8 cellular contexts compared by ENCODE assay signal in the genomic region with DNA sequence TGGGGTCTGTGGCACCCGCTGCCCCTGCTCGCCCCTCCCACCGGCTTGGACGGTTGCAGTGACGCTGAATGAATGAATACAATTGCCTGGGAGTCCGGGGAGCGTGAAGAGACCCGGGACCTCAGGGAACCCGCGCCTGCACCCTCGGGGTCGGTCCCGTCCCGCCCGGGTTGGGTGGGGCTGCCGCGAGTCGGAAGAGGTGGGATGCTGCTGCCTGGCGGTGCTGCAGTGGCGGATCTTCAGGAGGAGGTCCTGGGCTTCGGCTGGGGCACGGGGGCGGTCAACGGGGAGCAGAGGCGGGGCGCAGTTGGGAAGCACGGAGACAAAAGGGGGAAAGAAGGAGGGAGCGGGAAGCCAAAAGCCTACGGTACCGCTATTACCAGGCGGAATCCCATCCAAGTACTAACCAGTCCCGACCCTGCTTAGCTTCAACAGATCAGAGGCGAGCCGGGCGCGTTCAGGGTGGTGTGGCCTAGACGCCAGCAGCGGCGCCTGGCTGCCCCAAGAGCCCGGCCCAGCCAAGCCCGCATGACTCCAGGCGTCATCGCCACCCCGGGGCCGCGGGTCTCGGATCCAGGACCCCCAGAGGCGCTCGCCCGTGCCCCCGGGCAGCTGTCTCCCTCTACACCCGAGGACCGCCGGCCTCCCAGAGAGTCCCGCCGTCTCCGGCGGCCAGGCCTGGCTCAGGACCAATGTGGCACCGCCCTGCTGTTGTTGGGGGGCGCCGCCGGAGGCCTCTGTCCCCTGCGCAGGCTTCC.
A peak's percentile ranks its signal among the peaks of the same experiment; 100 is the strongest.
DNase-seq lines count a peak whose midpoint lies in the region; ATAC-seq and TF ChIP-seq lines count a peak whose summit lies in the region.
"Not testable (repeated sequence)": the region's sequence is repeated elsewhere in the genome, so short reads cannot be mapped to it uniquely, and the experiment has no call there.

No MANE protein-coding gene starts in this region.

- TF ChIP-seq EP300 in gastroesophageal sphincter (IDR thresholded peaks at IDR 0.05), result not testable (repeated sequence)

- peak in 1 of 2 donors; percentile 25 for TF ChIP-seq POLR2A in gastroesophageal sphincter (IDR thresholded peaks at IDR 0.05)

- H3K27ac ChIP-seq in gastroesophageal sphincter, result peak overlapping the region in 3 of 4 donors; percentile 40 to 65 (median 59)

- peak overlapping the region; percentile 49 to 94 (median 75) for H3K27ac Mint-ChIP-seq in naive B cell

- peaks cover 0 to 21% of the 10 kb centered on the region in 2 donors for H3K36me3 Mint-ChIP-seq in naive B cell

- peak overlapping the region; percentile 76 to 96 (median 88) for H3K4me3 Mint-ChIP-seq in naive B cell

- H3K27me3 ChIP-seq in adipocyte (replicated peaks; ENCODE audit: control insufficient read depth, insufficient read depth, low read length), result not testable (repeated sequence)
- H3K27me3 ChIP-seq in gastroesophageal sphincter, result peaks cover 69% of the 10 kb centered on the region

- ATAC-seq in HG03196 (IDR thresholded peaks at IDR 0.05; ENCODE audit: unreplicated experiment), result peak; percentile 100
- ATAC-seq in gastroesophageal sphincter, result peak; percentile 95
- ATAC-seq in naive B cell (ENCODE audit: low read depth in 2 of 2), result peak; percentile 92 to 94

- H3K4me3 ChIP-seq in adipocyte (ENCODE audit: low read length) (peak overlapping the region; percentile 82), gastroesophageal sphincter (peak overlapping the region; percentile 4 to 56)

- peak overlapping the region; percentile 90 for H3K9ac ChIP-seq in adipocyte (ENCODE audit: low read length)

- WGBS in gastroesophageal sphincter (ENCODE audit: low coverage in 1 of 2), 2 donors, result 1 to 10% methylated on average over 27 to 31 of the region's 63 CpGs

- TF ChIP-seq CTCF in GM20000 (IDR thresholded peaks at IDR 0.05; ENCODE audit: extremely low read depth, missing control alignments), result peak; percentile 19
- TF ChIP-seq CTCF in gastroesophageal sphincter (IDR thresholded peaks at IDR 0.05), result not testable (repeated sequence)

- not testable (repeated sequence) for H3K36me3 ChIP-seq in adipocyte (ENCODE audit: control insufficient read depth, insufficient read depth, low read length, severe bottlenecking); gastroesophageal sphincter

- not testable (repeated sequence) for H3K4me1 ChIP-seq in adipocyte (ENCODE audit: control insufficient read depth, insufficient read depth, low read length)
- H3K4me1 ChIP-seq in gastroesophageal sphincter, result peaks cover 0 to 40% (median 21%) of the 10 kb centered on the region in 3 donors

- DNase-seq in Daoy (ENCODE audit: low read depth) (peak; percentile 98), GM20000 (ENCODE audit: low spot score) (peak; percentile 96), SK-N-DZ (ENCODE audit: low spot score) (peak; percentile 91), adipocyte (ENCODE audit: low read depth) (peak; percentile 95), naive B cell (peak; percentile 86)
- DNase-seq in stimulated activated CD8-positive, alpha-beta memory T cell treated with anti-CD3 and anti-CD28 coated beads, Interleukin-7, amount 100 ng/mL, for 24 hours (ENCODE audit: low read depth), result peak; percentile 57

- peaks cover 25 to 39% (median 34%) of the 10 kb centered on the region in 3 donors for H3K4me1 Mint-ChIP-seq in naive B cell

- peaks cover 34 to 50% (median 48%) of the 10 kb centered on the region in 3 donors for H3K27me3 Mint-ChIP-seq in naive B cell

- not testable (repeated sequence) for H3K9me3 ChIP-seq in adipocyte (ENCODE audit: control insufficient read depth, low read length); gastroesophageal sphincter

- H3K9me3 Mint-ChIP-seq in naive B cell, result peaks cover 0 to 13% (median 4%) of the 10 kb centered on the region in 7 donors

Comparison
In these comparisons a context has a peak if more than half of its experiments do, and no peak if none do; other contexts are left out.
1. Peak in every context shown above with its lines: DNase-seq, ATAC-seq, H3K4me3 ChIP-seq and H3K27ac ChIP-seq.